8 cellular contexts compared by ENCODE assay signal in the genomic region with DNA sequence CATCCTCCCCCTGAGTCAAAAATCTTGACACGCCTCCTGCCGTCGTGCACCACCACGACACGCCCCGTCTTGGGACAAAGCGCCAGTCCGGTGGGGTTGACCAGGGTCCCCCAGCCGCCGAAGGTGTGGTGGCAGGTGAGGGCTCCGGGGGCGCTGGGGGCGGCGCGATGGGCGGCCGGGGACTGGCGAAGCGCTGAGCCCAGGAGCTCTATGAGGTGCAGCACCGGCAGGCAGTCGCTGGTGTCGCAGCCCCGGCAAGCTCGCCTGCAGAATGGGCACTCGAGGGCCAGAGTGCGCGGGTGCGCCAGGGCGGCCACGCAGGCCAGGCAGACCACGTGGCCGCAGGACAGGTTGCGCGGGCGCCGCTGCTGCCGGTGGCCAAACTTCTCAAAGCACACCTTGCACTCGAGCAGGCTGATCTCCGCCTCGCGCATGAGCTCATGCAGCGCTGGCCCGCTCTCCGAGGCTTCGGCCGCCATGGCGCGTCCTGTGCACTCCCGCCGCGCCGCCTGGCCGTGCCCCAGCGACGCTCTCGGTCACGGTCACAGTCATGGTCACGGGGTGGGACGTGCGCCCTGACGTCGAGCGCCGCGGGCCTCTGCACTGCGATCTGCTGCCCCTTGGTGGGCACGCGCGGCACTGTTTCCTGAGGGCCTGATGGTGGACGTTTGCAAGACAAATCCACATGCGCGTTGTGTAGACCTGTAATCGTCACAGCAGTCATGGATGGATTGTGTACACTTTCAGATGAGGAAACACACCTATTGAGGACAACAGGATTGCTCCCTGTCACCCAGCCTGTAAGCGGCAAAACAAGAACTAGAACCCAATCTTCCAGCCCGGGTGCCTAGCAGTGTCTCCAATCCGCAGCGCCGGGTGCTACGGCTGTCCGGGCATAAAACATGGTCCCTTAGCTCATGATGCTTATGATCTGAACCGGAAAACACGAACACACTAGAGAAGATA. TPM values are rescaled to one million over a fixed set of nuclear protein-coding genes. Genes with fewer than 3 reads are reported as not detected.
DNase-seq lines count a peak whose midpoint lies in the region; ATAC-seq, FAIRE-seq and TF ChIP-seq lines count a peak whose summit lies in the region.

A gene (minus strand): TSS at position 550 of the 966 bp plus-strand sequence. CDS start 71 bp downstream, at position 479.

- peaks cover 0 to 7% of the 10 kb centered on the region in 2 donors for H3K27me3 Mint-ChIP-seq in natural killer cell treated with Interleukin-12 subunit alpha and Interleukin-12 subunit beta and Interleukin-15 and Interleukin-18, amount 100 ng/mL, for 72 hours
- peaks cover 0 to 9% of the 10 kb centered on the region in 2 donors for H3K27me3 Mint-ChIP-seq in stimulated activated naive B cell treated with anti-CD40 and anti-IgM and Interleukin-4, amounts not matched to agents 10 μg/mL and 1 μg/mL and 100 μg/mL, for 72 hours

- H3K27ac Mint-ChIP-seq in natural killer cell treated with Interleukin-12 subunit alpha and Interleukin-12 subunit beta and Interleukin-15 and Interleukin-18, amount 100 ng/mL, for 72 hours, result peak within 1 kb of the TSS; percentile 3 to 28
- peak within 1 kb of the TSS; percentile 87 for H3K27ac Mint-ChIP-seq in stimulated activated naive B cell treated with anti-CD40 and anti-IgM and Interleukin-4, amounts not matched to agents 10 μg/mL and 1 μg/mL and 100 μg/mL, for 72 hours

- peak within 1 kb of the TSS; percentile 66 for H3K4me3 ChIP-seq in AG10803 (ENCODE audit: low read length)
- H3K4me3 ChIP-seq in fibroblast of the aortic adventitia (ENCODE audit: low read depth, low read length), result peak within 1 kb of the TSS; percentile 74

- peak; percentile 95 for ATAC-seq in HG03457 (IDR thresholded peaks at IDR 0.05; ENCODE audit: unreplicated experiment)
- peak; percentile 99 to 100 for ATAC-seq in natural killer cell treated with Interleukin-12 subunit alpha and Interleukin-12 subunit beta and Interleukin-15 and Interleukin-18, amount 100 ng/mL, for 72 hours
- peak; percentile 99 for ATAC-seq in stimulated activated naive B cell treated with anti-CD40 and anti-IgM and Interleukin-4, amounts not matched to agents 10 μg/mL and 1 μg/mL and 100 μg/mL, for 72 hours (replicated peaks)

- DNase-seq in AG10803 (ENCODE audit: low read depth) (peak; percentile 87), GM19239 (ENCODE audit: insufficient read length, low spot score) (peak; percentile 63), OCI-M2 (lab: John Stamatoyannopoulos, UW; ENCODE audit: unreplicated experiment) (peak; percentile 95), fibroblast of the aortic adventitia (ENCODE audit: low read depth) (peak; percentile 87)
- DNase-seq in activated effector memory CD4-positive, alpha-beta T cell treated with Interleukin-2 at 50 U/mL for 16 hours, result peak; percentile 63
- DNase-seq in natural killer cell treated with Interleukin-12 subunit alpha and Interleukin-12 subunit beta and Interleukin-15 and Interleukin-18, amount 100 ng/mL, for 72 hours (ENCODE audit: low spot score), result peak; percentile 84
- DNase-seq in stimulated activated naive B cell treated with anti-CD40 and anti-IgM and Interleukin-4, amounts not matched to agents 10 μg/mL and 1 μg/mL and 100 μg/mL, for 72 hours, result peak; percentile 84

- H3K4me3 Mint-ChIP-seq in natural killer cell treated with Interleukin-12 subunit alpha and Interleukin-12 subunit beta and Interleukin-15 and Interleukin-18, amount 100 ng/mL, for 72 hours, result peak within 1 kb of the TSS; percentile 89
- H3K4me3 Mint-ChIP-seq in stimulated activated naive B cell treated with anti-CD40 and anti-IgM and Interleukin-4, amounts not matched to agents 10 μg/mL and 1 μg/mL and 100 μg/mL, for 72 hours, result peak within 1 kb of the TSS; percentile 85 to 86

- peak; percentile 42 for FAIRE-seq in GM19239 (lab: Jason Lieb, UNC)

- no peaks in the 10 kb centered on the region for H3K36me3 Mint-ChIP-seq in natural killer cell treated with Interleukin-12 subunit alpha and Interleukin-12 subunit beta and Interleukin-15 and Interleukin-18, amount 100 ng/mL, for 72 hours
- H3K36me3 Mint-ChIP-seq in stimulated activated naive B cell treated with anti-CD40 and anti-IgM and Interleukin-4, amounts not matched to agents 10 μg/mL and 1 μg/mL and 100 μg/mL, for 72 hours, result peaks cover 4% of the 10 kb centered on the region in 2 donors

- peaks cover 7 to 8% of the 10 kb centered on the region in 2 donors for H3K4me1 Mint-ChIP-seq in natural killer cell treated with Interleukin-12 subunit alpha and Interleukin-12 subunit beta and Interleukin-15 and Interleukin-18, amount 100 ng/mL, for 72 hours (ENCODE audit: low read depth in 2 of 2)
- peaks cover 7 to 15% of the 10 kb centered on the region in 2 donors for H3K4me1 Mint-ChIP-seq in stimulated activated naive B cell treated with anti-CD40 and anti-IgM and Interleukin-4, amounts not matched to agents 10 μg/mL and 1 μg/mL and 100 μg/mL, for 72 hours

- TF ChIP-seq CTCF in AG10803 (conservative IDR thresholded peaks at IDR 0.05; ENCODE audit: low read length) (peak; percentile 82), fibroblast of the aortic adventitia (IDR thresholded peaks at IDR 0.05; ENCODE audit: insufficient read depth, low read length) (peak; percentile 90)

- no peaks in the 10 kb centered on the region for H3K9me3 Mint-ChIP-seq in natural killer cell treated with Interleukin-12 subunit alpha and Interleukin-12 subunit beta and Interleukin-15 and Interleukin-18, amount 100 ng/mL, for 72 hours
- peaks cover 0 to 2% of the 10 kb centered on the region in 2 donors for H3K9me3 Mint-ChIP-seq in stimulated activated naive B cell treated with anti-CD40 and anti-IgM and Interleukin-4, amounts not matched to agents 10 μg/mL and 1 μg/mL and 100 μg/mL, for 72 hours

RNA-seq across cellular contexts. Expression of the gene that starts here (rescaled TPM):
- 2.1 and 3.0 TPM in 2 replicates for total RNA-seq in fibroblast of the aortic adventitia (ENCODE audit: low replicate concordance)
- total RNA-seq in natural killer cell treated with Interleukin-12 subunit alpha and Interleukin-12 subunit beta and Interleukin-15 and Interleukin-18, amount 100 ng/mL, for 72 hours, result 1 to 10 TPM in 1 of 2 donors, under 1 TPM in 1; 0.25 to 1.3 TPM

Comparison
In these comparisons a context has a peak if more than half of its experiments do, and no peak if none do; other contexts are left out.
1. Peak in every context shown above with its lines: DNase-seq, ATAC-seq and H3K4me3 ChIP-seq.